21 cellular contexts compared by ENCODE assay signal in the genomic region with DNA sequence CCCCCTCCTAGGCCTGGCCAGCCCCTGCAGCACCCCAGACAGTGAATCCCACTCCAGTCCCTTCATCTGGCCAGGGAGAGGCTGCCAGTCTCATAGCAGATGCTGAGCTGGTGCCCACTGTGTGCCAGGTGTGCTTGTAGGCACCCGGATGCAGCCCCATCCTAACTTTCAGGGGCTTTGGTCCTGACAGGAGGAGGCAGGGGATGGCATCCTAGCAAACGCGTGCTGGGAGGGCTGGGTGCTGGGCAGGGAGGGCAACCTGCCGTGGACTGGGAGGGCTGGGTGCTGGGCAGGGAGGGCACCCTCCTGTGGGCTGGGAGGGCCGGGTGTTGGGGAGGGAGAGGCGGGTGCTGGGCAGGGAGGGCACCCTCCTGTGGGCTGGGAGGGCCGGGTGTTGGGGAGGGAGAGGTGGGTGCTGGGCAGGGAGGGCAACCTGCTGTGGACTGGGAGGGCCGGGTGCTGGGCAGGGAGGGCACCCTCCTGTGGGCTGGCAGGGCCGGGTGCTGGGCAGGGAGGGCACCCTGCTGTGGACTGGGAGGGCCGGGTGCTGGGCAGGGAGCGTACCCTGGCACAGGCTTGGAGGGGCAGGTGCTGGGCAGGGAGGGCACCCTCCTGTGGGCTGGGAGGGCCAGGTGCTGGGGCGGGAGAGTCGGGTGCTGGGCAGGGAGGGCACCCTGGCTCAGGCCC. TPM values are rescaled to one million over a fixed set of nuclear protein-coding genes. Genes with fewer than 3 reads are reported as not detected.
DNase-seq lines count a peak whose midpoint lies in the region; ATAC-seq and TF ChIP-seq lines count a peak whose summit lies in the region.
"Had no signal": no experiment of that assay in that cellular context is flagged by ENCODE, and none has a peak within 500 bp of the region (broad histone marks: within the 10 kb centered on the region; RNA-seq: fewer than 3 reads in every experiment).

No MANE protein-coding gene starts in this region.

- POLR2A ChIA-PET in activated CD8-positive, alpha-beta T cell treated with anti-CD3 and anti-CD28 coated beads for 36 hours (lab: Charles Lee) = interaction anchor here (0.8 kb wide), 1 partner anchor 9 kb away, joined by 3 read pairs; no protein-coding TSS in a partner anchor
- POLR2A ChIA-PET in activated CD8-positive, alpha-beta T cell treated with anti-CD3 and anti-CD28 coated beads, Interleukin-2, amount 10 ng/mL, durations not matched to agents 7 days and 5 days (lab: Charles Lee) = no interaction called here

- CTCF ChIA-PET in activated CD8-positive, alpha-beta T cell treated with anti-CD3 and anti-CD28 coated beads for 36 hours (lab: Charles Lee) = no interaction called here
- CTCF ChIA-PET in activated CD8-positive, alpha-beta T cell treated with anti-CD3 and anti-CD28 coated beads, Interleukin-2, amount 10 ng/mL, durations not matched to agents 7 days and 5 days (lab: Charles Lee) = no interaction called here

- no peak for TF ChIP-seq CTCF in activated CD8-positive, alpha-beta T cell treated with anti-CD3 and anti-CD28 coated beads for 36 hours (IDR thresholded peaks at IDR 0.05)
- no peak for TF ChIP-seq CTCF in VCaP (conservative IDR thresholded peaks at IDR 0.05)
- no peak for TF ChIP-seq CTCF in uterus (IDR thresholded peaks at IDR 0.05)

- H3K9me3 ChIP-seq in uterus = no peaks in the 10 kb centered on the region
- H3K9me3 ChIP-seq: BLaER1 treated with 17β-estradiol and CSF1 and Interleukin-3, amounts not matched to agents 10 nM and 100 nM; body of pancreas; colonic mucosa had no signal

- no peaks in the 10 kb centered on the region for H3K4me1 Mint-ChIP-seq in activated CD8-positive, alpha-beta T cell treated with anti-CD3 and anti-CD28 coated beads for 36 hours (ENCODE audit: low read depth)
- no peaks in the 10 kb centered on the region for H3K4me1 Mint-ChIP-seq in activated CD8-positive, alpha-beta T cell treated with anti-CD3 and anti-CD28 coated beads, Interleukin-2, amount 10 ng/mL, durations not matched to agents 7 days and 5 days (ENCODE audit: low read depth)
- peaks cover 8% of the 10 kb centered on the region for H3K4me1 Mint-ChIP-seq in stimulated activated memory B cell treated with anti-CD40 and anti-IgM and Interleukin-4, amounts not matched to agents 10 μg/mL and 1 μg/mL and 100 μg/mL, for 72 hours
- H3K4me1 Mint-ChIP-seq: activated naive CD8-positive, alpha-beta T cell treated with anti-CD3 and anti-CD28 coated beads, Interleukin-2, amount 10 ng/mL, durations not matched to agents 7 days and 5 days; activated T-helper 17 cell treated with anti-CD3 and anti-CD28 coated beads, Interleukin-2, amount 50 U/mL, for 72 hours had no signal

- peak overlapping the region; percentile 8; the same call in 1 of the 2 replicates for H3K27ac ChIP-seq in VCaP
- H3K27ac ChIP-seq in uterus = no peak overlapping the region
- H3K27ac ChIP-seq: BLaER1 treated with 17β-estradiol and CSF1 and Interleukin-3, amounts not matched to agents 10 nM and 100 nM; body of pancreas; colonic mucosa; RWPE1 had no signal

- no peaks in the 10 kb centered on the region for H3K36me3 ChIP-seq in uterus
- H3K36me3 ChIP-seq: colonic mucosa had no signal

- no peak for TF ChIP-seq POLR2A in uterus (IDR thresholded peaks at IDR 0.05)

- H3K27ac Mint-ChIP-seq in activated CD8-positive, alpha-beta T cell treated with anti-CD3 and anti-CD28 coated beads for 36 hours = no peak overlapping the region
- H3K27ac Mint-ChIP-seq in activated CD8-positive, alpha-beta T cell treated with anti-CD3 and anti-CD28 coated beads, Interleukin-2, amount 10 ng/mL, durations not matched to agents 7 days and 5 days = no peak overlapping the region
- no peak overlapping the region for H3K27ac Mint-ChIP-seq in stimulated activated memory B cell treated with anti-CD40 and anti-IgM and Interleukin-4, amounts not matched to agents 10 μg/mL and 1 μg/mL and 100 μg/mL, for 72 hours

- intact Hi-C loops in activated CD8-positive, alpha-beta T cell treated with anti-CD3 and anti-CD28 coated beads for 36 hours (cut with micrococcal nuclease) = no loop called here
- intact Hi-C loops in uterus (cut with DNase I; ENCODE audit: low total_unique reads) = no loop called here

- no peaks in the 10 kb centered on the region for H3K27me3 ChIP-seq in uterus
- H3K27me3 ChIP-seq: BLaER1 treated with 17β-estradiol and CSF1 and Interleukin-3, amounts not matched to agents 10 nM and 100 nM; body of pancreas had no signal

- no peak overlapping the region for H3K4me3 ChIP-seq in uterus
- H3K4me3 ChIP-seq: BLaER1 treated with 17β-estradiol and CSF1 and Interleukin-3, amounts not matched to agents 10 nM and 100 nM; body of pancreas; colonic mucosa had no signal

- no peak for DNase-seq in activated CD8-positive, alpha-beta T cell treated with anti-CD3 and anti-CD28 coated beads for 36 hours
- DNase-seq in activated CD8-positive, alpha-beta T cell treated with anti-CD3 and anti-CD28 coated beads, Interleukin-2, amount 10 ng/mL, durations not matched to agents 7 days and 5 days = no peak
- DNase-seq in left lobe of liver (ENCODE audit: low spot score) (peak; percentile 57), uterus (no peak), H4 (ENCODE audit: low spot score) (no peak), LoVo (ENCODE audit: low spot score) (no peak)
- DNase-seq: activated naive CD8-positive, alpha-beta T cell treated with anti-CD3 and anti-CD28 coated beads, Interleukin-2, amount 10 ng/mL, durations not matched to agents 7 days and 5 days; colonic mucosa; DMS 273 treated with DMSO at 0.1 percent for 48 hours; NCI-H187 treated with DMSO at 0.1 percent for 48 hours; NCI-H524; stimulated activated CD4-positive, alpha-beta T cell treated with anti-CD3 and anti-CD28 coated beads, Interleukin-12 subunit alpha, Interleukin-12 subunit beta, amount 100 ng/mL, for 4 hours; T1000 had no signal

- H3K9me3 Mint-ChIP-seq in activated CD8-positive, alpha-beta T cell treated with anti-CD3 and anti-CD28 coated beads for 36 hours = no peaks in the 10 kb centered on the region
- H3K9me3 Mint-ChIP-seq in activated CD8-positive, alpha-beta T cell treated with anti-CD3 and anti-CD28 coated beads, Interleukin-2, amount 10 ng/mL, durations not matched to agents 7 days and 5 days (ENCODE audit: insufficient read depth) = no peaks in the 10 kb centered on the region
- peaks cover 3% of the 10 kb centered on the region for H3K9me3 Mint-ChIP-seq in stimulated activated memory B cell treated with anti-CD40 and anti-IgM and Interleukin-4, amounts not matched to agents 10 μg/mL and 1 μg/mL and 100 μg/mL, for 72 hours
- H3K9me3 Mint-ChIP-seq: activated T-helper 17 cell treated with anti-CD3 and anti-CD28 coated beads, Interleukin-2, amount 50 U/mL, for 72 hours; neural crest cell had no signal

- H3K4me3 Mint-ChIP-seq in activated CD8-positive, alpha-beta T cell treated with anti-CD3 and anti-CD28 coated beads for 36 hours = no peak overlapping the region
- H3K4me3 Mint-ChIP-seq in activated CD8-positive, alpha-beta T cell treated with anti-CD3 and anti-CD28 coated beads, Interleukin-2, amount 10 ng/mL, durations not matched to agents 7 days and 5 days = no peak overlapping the region
- H3K4me3 Mint-ChIP-seq in stimulated activated memory B cell treated with anti-CD40 and anti-IgM and Interleukin-4, amounts not matched to agents 10 μg/mL and 1 μg/mL and 100 μg/mL, for 72 hours = no peak overlapping the region
- H3K4me3 Mint-ChIP-seq: activated naive CD8-positive, alpha-beta T cell treated with anti-CD3 and anti-CD28 coated beads, Interleukin-2, amount 10 ng/mL, durations not matched to agents 7 days and 5 days; activated T-helper 17 cell treated with anti-CD3 and anti-CD28 coated beads, Interleukin-2, amount 50 U/mL, for 72 hours; IgD-negative memory B cell had no signal

- H3K4me1 ChIP-seq in uterus = no peaks in the 10 kb centered on the region
- H3K4me1 ChIP-seq: colonic mucosa had no signal

- peak; percentile 2 for ATAC-seq in activated CD8-positive, alpha-beta T cell treated with anti-CD3 and anti-CD28 coated beads for 36 hours
- ATAC-seq in activated CD8-positive, alpha-beta T cell treated with anti-CD3 and anti-CD28 coated beads, Interleukin-2, amount 10 ng/mL, durations not matched to agents 7 days and 5 days = no peak
- ATAC-seq in left lobe of liver = peak; percentile 20
- peak; percentile 31 for ATAC-seq in stimulated activated memory B cell treated with anti-CD40 and anti-IgM and Interleukin-4, amounts not matched to agents 10 μg/mL and 1 μg/mL and 100 μg/mL, for 72 hours
- ATAC-seq: activated T-helper 17 cell treated with anti-CD3 and anti-CD28 coated beads, Interleukin-2, amount 50 U/mL, for 72 hours; body of pancreas had no signal

- H3K27me3 Mint-ChIP-seq in activated CD8-positive, alpha-beta T cell treated with anti-CD3 and anti-CD28 coated beads for 36 hours = no peaks in the 10 kb centered on the region
- H3K27me3 Mint-ChIP-seq in activated CD8-positive, alpha-beta T cell treated with anti-CD3 and anti-CD28 coated beads, Interleukin-2, amount 10 ng/mL, durations not matched to agents 7 days and 5 days (ENCODE audit: low read depth) = no peaks in the 10 kb centered on the region
- H3K27me3 Mint-ChIP-seq in stimulated activated memory B cell treated with anti-CD40 and anti-IgM and Interleukin-4, amounts not matched to agents 10 μg/mL and 1 μg/mL and 100 μg/mL, for 72 hours = no peaks in the 10 kb centered on the region
- H3K27me3 Mint-ChIP-seq: activated naive CD8-positive, alpha-beta T cell treated with anti-CD3 and anti-CD28 coated beads, Interleukin-2, amount 10 ng/mL, durations not matched to agents 7 days and 5 days; activated T-helper 17 cell treated with anti-CD3 and anti-CD28 coated beads, Interleukin-2, amount 50 U/mL, for 72 hours; IgD-negative memory B cell had no signal

- H3K36me3 Mint-ChIP-seq in activated CD8-positive, alpha-beta T cell treated with anti-CD3 and anti-CD28 coated beads for 36 hours (ENCODE audit: low read depth) = no peaks in the 10 kb centered on the region
- H3K36me3 Mint-ChIP-seq in activated CD8-positive, alpha-beta T cell treated with anti-CD3 and anti-CD28 coated beads, Interleukin-2, amount 10 ng/mL, durations not matched to agents 7 days and 5 days (ENCODE audit: low read depth) = no peaks in the 10 kb centered on the region
- no peaks in the 10 kb centered on the region for H3K36me3 Mint-ChIP-seq in stimulated activated memory B cell treated with anti-CD40 and anti-IgM and Interleukin-4, amounts not matched to agents 10 μg/mL and 1 μg/mL and 100 μg/mL, for 72 hours
- H3K36me3 Mint-ChIP-seq: activated naive CD8-positive, alpha-beta T cell treated with anti-CD3 and anti-CD28 coated beads, Interleukin-2, amount 10 ng/mL, durations not matched to agents 7 days and 5 days; IgD-negative memory B cell had no signal

RNA-seq across cellular contexts. Expression of gene SLC19A1, which starts 35.3 kb away (rescaled TPM):
- total RNA-seq in activated CD8-positive, alpha-beta T cell treated with anti-CD3 and anti-CD28 coated beads for 36 hours = 10 to 100 TPM; 40.1 to 46.1 TPM
- 10 to 100 TPM; 44.4 to 51.6 TPM for total RNA-seq in activated CD8-positive, alpha-beta T cell treated with anti-CD3 and anti-CD28 coated beads, Interleukin-2, amount 10 ng/mL, durations not matched to agents 7 days and 5 days
- 13.7 TPM for total RNA-seq in left lobe of liver
- total RNA-seq in uterus = 10 to 100 TPM in 2 of 4 donors, 1 to 10 TPM in 1, not detected in 1; 7.6 to 12.8 (median 10.3) TPM
- 16.3 and 18.2 TPM in 2 replicates for total RNA-seq in H4 (2014; rRNA removed; shearing (Covaris generic))
